ENCODE assay signal across 28 cellular contexts in genomic region chr4:39020130-39020529, GRCh38. TPM values are rescaled to one million over a fixed set of nuclear protein-coding genes. Genes with fewer than 3 reads are reported as not detected.
"Had no signal": no experiment of that assay in that cellular context is flagged by ENCODE, and none has a peak within 500 bp of the region (broad histone marks: within the 10 kb centered on the region; RNA-seq: fewer than 3 reads in every experiment).

No MANE protein-coding gene starts in this region.

- H3K27ac Mint-ChIP-seq: activated CD4-positive, alpha-beta memory T cell treated with anti-CD3 and anti-CD28 coated beads for 36 hours; activated CD4-positive, alpha-beta T cell treated with anti-CD3 and anti-CD28 coated beads, Interleukin-2, amount 10 ng/mL, durations not matched to agents 7 days and 5 days; activated naive CD4-positive, alpha-beta T cell treated with anti-CD3 and anti-CD28 coated beads, Interleukin-2, amount 10 ng/mL, durations not matched to agents 7 days and 5 days; activated naive CD8-positive, alpha-beta T cell treated with anti-CD3 and anti-CD28 coated beads for 36 hours; activated T-helper 2 cell treated with anti-CD3 and anti-CD28 coated beads, Interferon-gamma antibody, Interleukin-2, Interleukin-4, amounts not matched to agents 10 μg/mL and 5 μg/mL and 100 μg/mL, durations not matched to agents 14 hours and 24 hours and 36 hours had no signal

- ATAC-seq: Panc1, SK-N-SH treated with all-trans-retinoic acid at 6 μM for 48 hours had no signal

- H3K27ac ChIP-seq: brain microvascular endothelial cell, cardiac muscle cell, SJSA1 had no signal

- H3K4me1 Mint-ChIP-seq: activated naive CD8-positive, alpha-beta T cell treated with anti-CD3 and anti-CD28 coated beads for 36 hours had no signal

- H3K27me3 Mint-ChIP-seq: activated CD4-positive, alpha-beta memory T cell treated with anti-CD3 and anti-CD28 coated beads for 36 hours; activated CD4-positive, alpha-beta T cell treated with anti-CD3 and anti-CD28 coated beads, Interleukin-2, amount 10 ng/mL, durations not matched to agents 7 days and 5 days; activated naive CD4-positive, alpha-beta T cell treated with anti-CD3 and anti-CD28 coated beads, Interleukin-2, amount 10 ng/mL, durations not matched to agents 7 days and 5 days; activated naive CD8-positive, alpha-beta T cell treated with anti-CD3 and anti-CD28 coated beads for 36 hours had no signal

- H3K36me3 ChIP-seq: cardiac muscle cell, MG63, SJSA1 had no signal

- H3K4me3 ChIP-seq: cardiac muscle cell, MG63, SJSA1 had no signal

- DNase-seq: activated CD4-positive, alpha-beta memory T cell treated with anti-CD3 and anti-CD28 coated beads for 36 hours; activated CD4-positive, alpha-beta T cell treated with anti-CD3 and anti-CD28 coated beads, Interleukin-2, amount 10 ng/mL, durations not matched to agents 7 days and 5 days; activated CD4-positive, CD25-positive, alpha-beta regulatory T cell; activated CD8-positive, alpha-beta memory T cell treated with anti-CD3 and anti-CD28 coated beads for 24 hours; activated gamma-delta T cell treated with Interleukin-2 at 50 U/mL for 16 hours; activated naive CD4-positive, alpha-beta T cell treated with anti-CD3 and anti-CD28 coated beads, Interleukin-2, amount 10 ng/mL, durations not matched to agents 7 days and 5 days; activated naive CD8-positive, alpha-beta T cell treated with anti-CD3 and anti-CD28 coated beads for 36 hours; activated T-cell treated with anti-CD3 and anti-CD28 coated beads, Interleukin-2, amount 50 U/mL, for 48 hours; brain microvascular endothelial cell; cerebellar nuclear complex; MG63; MV-4-11; NCI-H1092 treated with DMSO at 0.1 percent for 48 hours; NCI-H1417 treated with DMSO at 0.1 percent for 48 hours; NCI-H1694; NCI-H2029; NCI-H345; NCI-H510A; NCI-H526 treated with DMSO at 0.1 percent for 48 hours; NK-92 treated with Interleukin-12 subunit alpha and Interleukin-12 subunit beta, amount 100 ng/mL, for 24 hours; OCI-M1; SHP77; SW 1271 had no signal

- H3K9me3 ChIP-seq: MG63, SJSA1 had no signal

- H3K27me3 ChIP-seq: brain microvascular endothelial cell, cardiac muscle cell, MG63, SJSA1 had no signal

- H3K4me3 Mint-ChIP-seq: activated CD4-positive, alpha-beta memory T cell treated with anti-CD3 and anti-CD28 coated beads for 36 hours; activated CD4-positive, alpha-beta T cell treated with anti-CD3 and anti-CD28 coated beads, Interleukin-2, amount 10 ng/mL, durations not matched to agents 7 days and 5 days; activated naive CD4-positive, alpha-beta T cell treated with anti-CD3 and anti-CD28 coated beads, Interleukin-2, amount 10 ng/mL, durations not matched to agents 7 days and 5 days; activated naive CD8-positive, alpha-beta T cell treated with anti-CD3 and anti-CD28 coated beads for 36 hours had no signal

RNA-seq across cellular contexts. Expression of gene TMEM156, which starts 12.1 kb away (rescaled TPM):
- total RNA-seq: cardiac muscle cell had no signal
- polyA plus RNA-seq: cardiac muscle cell had no signal
